Comparison of ENCODE assay signal across 29 cellular contexts in genomic region chr12:131174901-131175300, GRCh38.
DNase-seq lines count a peak whose midpoint lies in the region; FAIRE-seq and TF ChIP-seq lines count a peak whose summit lies in the region.
"Had no signal": no experiment of that assay in that cellular context is flagged by ENCODE, and none has a peak within 500 bp of the region (broad histone marks: within the 10 kb centered on the region; RNA-seq: fewer than 3 reads in every experiment).

No MANE protein-coding gene starts in this region.

- TF ChIP-seq CTCF in HEK293 (tag by site-specific recombination; IDR thresholded peaks at IDR 0.05) (no peak), kidney (IDR thresholded peaks at IDR 0.05; ENCODE audit: borderline replicate concordance, extremely low read depth, insufficient read depth) (no peak)

- no peak overlapping the region for H3K4me3 ChIP-seq in HEK293 (ENCODE audit: low read depth, low read length)
- H3K4me3 ChIP-seq in kidney (ENCODE audit: low read length in 2 of 2), result no peak overlapping the region
- H3K4me3 ChIP-seq: A549; BLaER1; BLaER1 treated with 17β-estradiol and CSF1 and Interleukin-3, amounts not matched to agents 10 nM and 100 nM had no signal

- H3K9me3 ChIP-seq in HEK293 (ENCODE audit: control insufficient read depth, insufficient read depth, low read depth, low read length) (no peaks in the 10 kb centered on the region), kidney (ENCODE audit: control insufficient read depth in 1 of 2, low read length in 2 of 2) (peaks cover 2% of the 10 kb centered on the region in 2 donors)
- H3K9me3 ChIP-seq: BE2C, Caco-2 had no signal

- no peak overlapping the region for H3K9ac ChIP-seq in kidney (ENCODE audit: low read length in 2 of 2)
- H3K9ac ChIP-seq: BLaER1; BLaER1 treated with 17β-estradiol and CSF1 and Interleukin-3, amounts not matched to agents 10 nM and 100 nM had no signal

- intact Hi-C loops in kidney (cut with DNase I), result no loop called here

- POLR2A ChIA-PET in HEK293 (lab: Yijun Ruan, JAX), result no interaction called here

- no peaks in the 10 kb centered on the region for H3K4me1 ChIP-seq in HEK293 (ENCODE audit: control insufficient read depth, insufficient read depth, low read length)
- H3K4me1 ChIP-seq in kidney (ENCODE audit: control insufficient read depth in 1 of 2, insufficient read depth in 1 of 2, low read depth in 1 of 2, low read length in 2 of 2), result no peaks in the 10 kb centered on the region
- H3K4me1 ChIP-seq: BE2C, Caco-2 had no signal

- H3K27ac ChIP-seq in HEK293 (ENCODE audit: extremely low read depth, low read depth, low read length) (no peak overlapping the region), kidney (ENCODE audit: low read depth in 2 of 2, low read length in 2 of 2) (no peak overlapping the region)
- H3K27ac ChIP-seq: 22Rv1; A549; BLaER1; BLaER1 treated with 17β-estradiol and CSF1 and Interleukin-3, amounts not matched to agents 10 nM and 100 nM; C4-2B had no signal

- H3K36me3 ChIP-seq in HEK293 (ENCODE audit: control insufficient read depth in 2 of 2, insufficient read depth in 1 of 2, low read length in 2 of 2), result no peaks in the 10 kb centered on the region
- H3K36me3 ChIP-seq in kidney (ENCODE audit: control insufficient read depth in 1 of 2, insufficient read depth in 2 of 2, low read length in 2 of 2), result no peaks in the 10 kb centered on the region
- H3K36me3 ChIP-seq: BE2C; BLaER1; BLaER1 treated with 17β-estradiol and CSF1 and Interleukin-3, amounts not matched to agents 10 nM and 100 nM had no signal

- no peak for FAIRE-seq in kidney (lab: Jason Lieb, UNC)
- FAIRE-seq: A204.1, A549, D721Med had no signal

- DNase-seq in kidney, result no peak
- DNase-seq: 8988T; ACHN; AML-193; BE2C; C1 segment of cervical spinal cord; Caco-2; Calu3; CD4-positive, alpha-beta memory T cell; CD4-positive, alpha-beta T cell; CD4-positive, CD25-positive, alpha-beta regulatory T cell; CD8-positive, alpha-beta memory T cell; CD8-positive, alpha-beta T cell; COR-L47; DMS 273 treated with DMSO at 0.1 percent for 48 hours; DMS153; DMS53; DMS79; DMS79 treated with DMSO at 0.1 percent for 48 hours; DND-41; EL had no signal

- CTCF ChIA-PET in HEK293 (lab: Yijun Ruan, JAX), result no interaction called here

TF ChIP-seq in HEK293, 187 proteins besides CTCF, POLR2A, EP300 and RAD21:
- TF ChIP-seq SETDB1 (IDR thresholded peaks at IDR 0.05; ENCODE audit: insufficient read length, low read length), result peak; percentile 95
- TF ChIP-seq HOXA7 (CRISPR knock-in tag; IDR thresholded peaks at IDR 0.05; ENCODE audit: borderline replicate concordance), result no peak
